In genomic region chr2:64873472-64873924, GRCh38 we compare ENCODE assay signal across 8 cellular contexts.
A peak's percentile ranks its signal among the peaks of the same experiment; 100 is the strongest.
DNase-seq lines count a peak whose midpoint lies in the region; ATAC-seq and TF ChIP-seq lines count a peak whose summit lies in the region.

No MANE protein-coding gene starts in this region.

- no peak overlapping the region for H3K4me3 Mint-ChIP-seq in brain

- H3K36me3 Mint-ChIP-seq in brain = no peaks in the 10 kb centered on the region

- DNase-seq in NCI-H524 (lab: John Stamatoyannopoulos, UW) = peak; percentile 40 to 41
- no peak for DNase-seq in NCI-H524 treated with DMSO at 0.1 percent for 48 hours (lab: John Stamatoyannopoulos, UW)
- DNase-seq in NCI-H1694 (lab: John Stamatoyannopoulos, UW) = peak; percentile 65
- DNase-seq in UCSD-AML1 (lab: John Stamatoyannopoulos, UW; ENCODE audit: unreplicated experiment) = peak; percentile 77
- peak; percentile 84 for DNase-seq in left kidney (ENCODE audit: low read depth, low spot score)
- DNase-seq in stimulated activated CD4-positive, alpha-beta T cell treated with anti-CD3 and anti-CD28 coated beads, Interleukin-2, amount 100 ng/mL, for 4 hours (ENCODE audit: low read depth) = peak; percentile 55

- TF ChIP-seq CTCF in brain (conservative IDR thresholded peaks at IDR 0.05) = peak; percentile 93 to 94

- H3K4me1 Mint-ChIP-seq in brain = peaks cover 56% of the 10 kb centered on the region

- no peaks in the 10 kb centered on the region for H3K9me3 Mint-ChIP-seq in brain

- peaks cover 3% of the 10 kb centered on the region for H3K27me3 Mint-ChIP-seq in brain

- peak; percentile 87 for ATAC-seq in HG02678 (IDR thresholded peaks at IDR 0.05; ENCODE audit: unreplicated experiment)

- H3K27ac Mint-ChIP-seq in brain = peak overlapping the region in 2 of 5 experiments; percentile 1 to 60
